Comparison of ENCODE assay signal across 27 cellular contexts in the genomic region with DNA sequence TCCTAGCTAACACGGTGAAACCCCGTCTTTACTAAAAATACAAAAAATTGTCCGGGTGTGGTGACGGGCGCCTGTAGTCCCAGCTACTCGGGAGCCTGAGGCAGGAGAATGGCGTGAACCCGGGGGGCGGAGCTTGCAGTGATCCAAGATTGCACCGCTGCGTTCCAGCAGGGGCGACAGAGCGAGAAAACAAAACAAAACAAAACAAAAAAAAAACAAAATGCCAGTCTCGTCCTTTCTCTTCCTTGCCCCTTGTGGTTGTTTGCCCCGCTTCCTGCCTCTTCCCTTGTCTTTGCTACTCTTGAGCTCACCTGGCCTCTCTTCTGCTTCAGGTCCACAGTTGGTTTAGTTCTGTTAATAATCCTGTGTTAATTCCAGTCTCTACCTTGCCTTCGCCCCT. TPM values are rescaled to one million over a fixed set of nuclear protein-coding genes. Genes with fewer than 3 reads are reported as not detected.
"Had no signal": no experiment of that assay in that cellular context is flagged by ENCODE, and none has a peak within 500 bp of the region (broad histone marks: within the 10 kb centered on the region; RNA-seq: fewer than 3 reads in every experiment).

No MANE protein-coding gene starts in this region.

- H3K36me3 Mint-ChIP-seq: natural killer cell; neural progenitor cell; stimulated activated effector memory CD8-positive, alpha-beta T cell treated with anti-CD3 and anti-CD28 coated beads, Interleukin-12 subunit alpha, Interleukin-12 subunit beta, amount 100 ng/mL, for 72 hours; stimulated activated naive B cell treated with anti-CD40 and anti-IgM and Interleukin-4, amounts not matched to agents 10 μg/mL and 1 μg/mL and 100 μg/mL, for 72 hours had no signal

- H3K4me3 Mint-ChIP-seq: natural killer cell; nephron; neural progenitor cell; stimulated activated effector memory CD8-positive, alpha-beta T cell treated with anti-CD3 and anti-CD28 coated beads, Interleukin-12 subunit alpha, Interleukin-12 subunit beta, amount 100 ng/mL, for 72 hours; stimulated activated naive B cell treated with anti-CD40 and anti-IgM and Interleukin-4, amounts not matched to agents 10 μg/mL and 1 μg/mL and 100 μg/mL, for 72 hours; stimulated activated naive CD8-positive, alpha-beta T cell treated with anti-CD3 and anti-CD28 coated beads, Interleukin-15, Interleukin-2, amounts not matched to agents 100 ng/mL and 50 ng/mL, for 24 hours; type B pancreatic cell had no signal

- H3K9me3 ChIP-seq: ovary, psoas muscle, right lobe of liver, sigmoid colon, stomach, tibial artery, transverse colon, upper lobe of right lung, uterus had no signal

- H3K27ac Mint-ChIP-seq: natural killer cell; nephron; neural progenitor cell; progenitor cell of endocrine pancreas; stimulated activated effector memory CD8-positive, alpha-beta T cell treated with anti-CD3 and anti-CD28 coated beads, Interleukin-12 subunit alpha, Interleukin-12 subunit beta, amount 100 ng/mL, for 72 hours; stimulated activated naive B cell treated with anti-CD40 and anti-IgM and Interleukin-4, amounts not matched to agents 10 μg/mL and 1 μg/mL and 100 μg/mL, for 72 hours; stimulated activated naive CD8-positive, alpha-beta T cell treated with anti-CD3 and anti-CD28 coated beads, Interleukin-15, Interleukin-2, amounts not matched to agents 100 ng/mL and 50 ng/mL, for 24 hours; type B pancreatic cell had no signal

- H3K27me3 ChIP-seq: neural progenitor cell, ovary, right lobe of liver, sigmoid colon, tibial artery, transverse colon, upper lobe of right lung, uterus had no signal

- DNase-seq: natural killer cell; occipital lobe; ovary; posterior cingulate gyrus; psoas muscle; right cardiac atrium; right lobe of liver; sigmoid colon; small intestine; stimulated activated CD4-positive, alpha-beta T cell treated with anti-CD3 and anti-CD28 coated beads, Interleukin-15, amount 100 ng/mL, for 24 hours; stimulated activated CD4-positive, alpha-beta T cell treated with anti-CD3 and anti-CD28 coated beads, Interleukin-2, amount 100 ng/mL, for 24 hours; stimulated activated CD4-positive, alpha-beta T cell treated with anti-CD3 and anti-CD28 coated beads, Interleukin-2, amount 100 ng/mL, for 48 hours; stimulated activated CD4-positive, alpha-beta T cell treated with anti-CD3 and anti-CD28 coated beads, Interleukin-4, amount 100 ng/mL, for 24 hours; stimulated activated naive B cell treated with anti-CD40 and anti-IgM and Interleukin-4, amounts not matched to agents 10 μg/mL and 1 μg/mL and 100 μg/mL, for 72 hours; stimulated activated naive CD4-positive, alpha-beta T cell treated with Interleukin-2 at 50 U/mL for 16 hours; stomach; tibial artery; transverse colon; upper lobe of right lung; uterus had no signal

- H3K9ac ChIP-seq: neural progenitor cell, parathyroid adenoma had no signal

- ATAC-seq: natural killer cell; psoas muscle; right cardiac atrium; right lobe of liver; stimulated activated naive B cell treated with anti-CD40 and anti-IgM and Interleukin-4, amounts not matched to agents 10 μg/mL and 1 μg/mL and 100 μg/mL, for 72 hours; upper lobe of right lung had no signal

- H3K4me1 ChIP-seq: parathyroid adenoma, psoas muscle, stomach, transverse colon, uterus had no signal

- H3K4me3 ChIP-seq: neural progenitor cell, ovary, psoas muscle, right lobe of liver, sigmoid colon, stomach, tibial artery, transverse colon, upper lobe of right lung, uterus had no signal

- H3K9me3 Mint-ChIP-seq: nephron; neural progenitor cell; stimulated activated effector memory CD8-positive, alpha-beta T cell treated with anti-CD3 and anti-CD28 coated beads, Interleukin-12 subunit alpha, Interleukin-12 subunit beta, amount 100 ng/mL, for 72 hours; stimulated activated naive B cell treated with anti-CD40 and anti-IgM and Interleukin-4, amounts not matched to agents 10 μg/mL and 1 μg/mL and 100 μg/mL, for 72 hours; stimulated activated naive CD8-positive, alpha-beta T cell treated with anti-CD3 and anti-CD28 coated beads, Interleukin-15, Interleukin-2, amounts not matched to agents 100 ng/mL and 50 ng/mL, for 24 hours; type B pancreatic cell had no signal

- H3K36me3 ChIP-seq: neural progenitor cell, ovary, right lobe of liver, sigmoid colon, stomach, transverse colon, upper lobe of right lung, uterus had no signal

- H3K4me1 Mint-ChIP-seq: natural killer cell; nephron; neural progenitor cell; stimulated activated effector memory CD8-positive, alpha-beta T cell treated with anti-CD3 and anti-CD28 coated beads, Interleukin-12 subunit alpha, Interleukin-12 subunit beta, amount 100 ng/mL, for 72 hours; stimulated activated naive B cell treated with anti-CD40 and anti-IgM and Interleukin-4, amounts not matched to agents 10 μg/mL and 1 μg/mL and 100 μg/mL, for 72 hours had no signal

- H3K27ac ChIP-seq: neural progenitor cell, ovary, parathyroid adenoma, psoas muscle, right lobe of liver, sigmoid colon, stomach, tibial artery, transverse colon, upper lobe of right lung, uterus had no signal

RNA-seq across cellular contexts. Expression of gene PRDM6, which starts 22.5 kb away (rescaled TPM):
- total RNA-seq: natural killer cell had no signal
